In the genomic region with DNA sequence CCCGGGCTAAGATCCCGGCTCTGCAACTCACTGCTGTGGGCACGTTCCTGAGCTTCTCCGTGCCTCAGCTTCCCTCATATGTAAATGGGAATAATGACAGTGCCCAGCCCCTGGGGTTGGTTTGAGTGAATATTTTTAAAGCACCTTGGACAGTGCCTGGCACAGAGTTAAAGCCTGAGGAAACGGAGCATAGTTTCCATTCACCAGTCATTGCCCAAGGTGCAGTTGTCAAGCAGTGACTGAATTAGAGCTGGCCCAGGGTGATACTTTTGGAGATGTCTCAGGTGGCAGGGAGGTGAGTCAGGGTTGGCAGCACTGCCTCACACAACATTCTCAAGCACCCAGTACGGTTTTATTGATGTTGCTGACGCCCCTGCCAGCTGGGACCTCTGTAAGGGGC, we compare ENCODE assay signal across 27 cellular contexts.
"Had no signal": no experiment of that assay in that cellular context is flagged by ENCODE, and none has a peak within 500 bp of the region (broad histone marks: within the 10 kb centered on the region; RNA-seq: fewer than 3 reads in every experiment).

No MANE protein-coding gene starts in this region.

- DNase-seq: activated CD4-positive, alpha-beta T cell treated with anti-CD3 and anti-CD28 coated beads for 1 hour; activated CD4-positive, alpha-beta T cell treated with anti-CD3 and anti-CD28 coated beads, Interleukin-2, amount 50 U/mL, for 4 hours; activated CD8-positive, alpha-beta memory T cell treated with anti-CD3 and anti-CD28 coated beads for 24 hours; activated CD8-positive, alpha-beta memory T cell treated with anti-CD3 and anti-CD28 coated beads, Interleukin-2, amount 50 U/mL, for 4 hours; activated naive CD4-positive, alpha-beta T cell treated with Interleukin-2 at 50 U/mL for 16 hours; activated naive CD8-positive, alpha-beta T cell treated with anti-CD3 and anti-CD28 coated beads for 36 hours; activated T-cell treated with anti-CD3 and anti-CD28 coated beads, Interleukin-2, amount 50 U/mL, for 24 hours; cerebellar nuclear complex; cortex of kidney; erythroblast; foreskin fibroblast; hippocampal formation; kidney glomerular epithelial cell; left lung; small intestine; stimulated activated CD4-positive, alpha-beta T cell treated with anti-CD3 and anti-CD28 coated beads, Interleukin-15, amount 100 ng/mL, for 24 hours; stomach; T-helper 1 cell; transverse colon; uterus; WERI-Rb-1 had no signal

- H3K36me3 ChIP-seq: breast epithelium, uterus, WERI-Rb-1 had no signal

- H3K4me3 ChIP-seq: breast epithelium, left lung, prostate gland, right atrium auricular region, stomach, transverse colon, uterus had no signal

- H3K4me1 ChIP-seq: uterus had no signal

- H3K27me3 ChIP-seq: breast epithelium, left lung, right atrium auricular region, stomach, transverse colon, uterus had no signal

- H3K27ac ChIP-seq: breast epithelium, left lung, prostate gland, right atrium auricular region, stomach, transverse colon, uterus had no signal

- H3K9me3 ChIP-seq: breast epithelium, left lung, prostate gland, right atrium auricular region, stomach, transverse colon, uterus had no signal

- ATAC-seq: activated T-helper 17 cell treated with anti-CD3 and anti-CD28 coated beads, Interleukin-2, amount 50 U/mL, for 72 hours; left lung; natural killer cell treated with Interleukin-12 subunit alpha and Interleukin-12 subunit beta and Interleukin-15 and Interleukin-18, amount 100 ng/mL, for 72 hours; stimulated activated memory B cell treated with anti-CD40 and anti-IgM and Interleukin-4, amounts not matched to agents 10 μg/mL and 1 μg/mL and 100 μg/mL, for 72 hours had no signal
